In genomic region chr14:79483989-79484388, GRCh38 we compare ENCODE assay signal across 17 cellular contexts.
DNase-seq lines count a peak whose midpoint lies in the region; ATAC-seq, FAIRE-seq and TF ChIP-seq lines count a peak whose summit lies in the region.
"Had no signal": no experiment of that assay in that cellular context is flagged by ENCODE, and none has a peak within 500 bp of the region (broad histone marks: within the 10 kb centered on the region; RNA-seq: fewer than 3 reads in every experiment).

No MANE protein-coding gene starts in this region.

- H3K27ac ChIP-seq in H9 (ENCODE audit: insufficient read length, low read depth, low read length) (peak overlapping the region; percentile 38), PC-3 (ENCODE audit: low read length) (peak overlapping the region; percentile 68), H1 (ENCODE audit: low read depth, low read length) (no peak overlapping the region), mesodermal cell (ENCODE audit: low read depth, low read length, severe bottlenecking) (peak overlapping the region; percentile 75), MM.1S (ENCODE audit: low read length) (no peak overlapping the region)

- no peaks in the 10 kb centered on the region for H3K79me1 ChIP-seq in H9 (ENCODE audit: insufficient read depth, low read depth, low read length, poor library complexity, severe bottlenecking)
- no peaks in the 10 kb centered on the region for H3K79me1 ChIP-seq in H1 (ENCODE audit: low read depth, low read length)

- H3K23ac ChIP-seq in H9 (ENCODE audit: insufficient read length, low read depth, low read length) (no peak overlapping the region), H1 (ENCODE audit: insufficient read length) (no peak overlapping the region)

- H3K4me3 Mint-ChIP-seq in H9, result no peak overlapping the region

- TF ChIP-seq RAD21 in H1 (IDR thresholded peaks at IDR 0.05 in 1 of 2, conservative IDR thresholded peaks at IDR 0.05 in 1 of 2; ENCODE audit: low read depth in 2 of 2, low read length in 2 of 2), result no peak

- H3K79me2 ChIP-seq in H9 (ENCODE audit: insufficient read depth, low read length), result no peaks in the 10 kb centered on the region
- no peaks in the 10 kb centered on the region for H3K79me2 ChIP-seq in PC-3 (ENCODE audit: low read length)
- no peaks in the 10 kb centered on the region for H3K79me2 ChIP-seq in H1 (ENCODE audit: control insufficient read depth in 1 of 2, insufficient read depth in 2 of 2, low read length in 2 of 2)
- no peaks in the 10 kb centered on the region for H3K79me2 ChIP-seq in MM.1S (ENCODE audit: low read length)

- H3F3A ChIP-seq in PC-3 (ENCODE audit: low read length, unreplicated experiment), result no peaks in the 10 kb centered on the region
- no peaks in the 10 kb centered on the region for H3F3A ChIP-seq in MM.1S (ENCODE audit: insufficient read depth, low read length)

- TF ChIP-seq EP300 in H1 (IDR thresholded peaks at IDR 0.05; ENCODE audit: borderline replicate concordance in 1 of 2, low read depth in 2 of 2, low read length in 2 of 2), result no peak

- peak; percentile 68 for FAIRE-seq in H1 (lab: Jason Lieb, UNC)
- FAIRE-seq: GM12891, GM18507 had no signal

- H3K23me2 ChIP-seq in H9 (ENCODE audit: insufficient read length, low read depth, low read length, poor library complexity, severe bottlenecking) (no peaks in the 10 kb centered on the region), H1 (ENCODE audit: low read depth, low read length) (peaks cover 4% of the 10 kb centered on the region; the same call in 1 of the 2 replicates)

- ATAC-seq in PC-3, result no peak

- TF ChIP-seq CTCF in H9 (conservative IDR thresholded peaks at IDR 0.05) (no peak), PC-3 (conservative IDR thresholded peaks at IDR 0.05; ENCODE audit: low read depth, low read length) (no peak), H1 (IDR thresholded peaks at IDR 0.05; ENCODE audit: control extremely low read depth in 1 of 3, insufficient read depth in 1 of 3, low read depth in 1 of 3, low read length in 3 of 3) (no peak), MM.1S (IDR thresholded peaks at IDR 0.05; ENCODE audit: low read length) (no peak)

- H3K4me3 ChIP-seq in PC-3 (ENCODE audit: low read length) (no peak overlapping the region), H1 (ENCODE audit: extremely low read depth in 1 of 4, insufficient read depth in 2 of 4, low read depth in 3 of 4, low read length in 4 of 4) (no peak overlapping the region), mesodermal cell (ENCODE audit: extremely low read depth, insufficient read depth, low read length, poor library complexity, severe bottlenecking) (no peak overlapping the region), MM.1S (ENCODE audit: low read length) (no peak overlapping the region)

- H3K9ac ChIP-seq in H9 (ENCODE audit: extremely low read depth, insufficient read length, low read length), result no peak overlapping the region
- peak overlapping the region; percentile 9; the same call in 1 of the 2 replicates for H3K9ac ChIP-seq in PC-3 (ENCODE audit: low read length)
- no peak overlapping the region for H3K9ac ChIP-seq in H1 (replicated peaks in 1 of 4; ENCODE audit: extremely low read depth in 1 of 4, low read depth in 3 of 4, low read length in 3 of 4)
- H3K9ac ChIP-seq in MM.1S (ENCODE audit: low read length), result no peak overlapping the region

- H3K4me1 Mint-ChIP-seq in H9, result peaks cover 15 to 20% of the 10 kb centered on the region in 2 experiments

- WGBS in H9 (ENCODE audit: extremely low coverage, insufficient read length, low lambda C conversion rate), result no CpG with 5 or more reads among the region's 5 CpGs
- WGBS in H1 (ENCODE audit: extremely low coverage in 1 of 2, insufficient coverage in 1 of 2, insufficient read length in 1 of 2, insufficient replicate concordance in 2 of 2, low coverage in 1 of 2, low lambda C conversion rate in 2 of 2, missing lambda C conversion rate in 1 of 2), 2 experiments, result 71% methylated on average over 5 of the region's 5 CpGs; no CpG with 5 or more reads in 1 of the 2 experiments
- WGBS in mesodermal cell (ENCODE audit: insufficient coverage in 2 of 2), 2 experiments, result 45 to 78% methylated on average over 2 to 3 of the region's 5 CpGs

- H3K4me2 ChIP-seq in H9 (ENCODE audit: insufficient read depth, insufficient read length, low read length) (no peak overlapping the region), PC-3 (ENCODE audit: low read length) (no peak overlapping the region), H1 (ENCODE audit: insufficient read depth in 1 of 2, low read depth in 2 of 2, low read length in 2 of 2) (peak overlapping the region in 1 of 2 experiments; percentile 45; a peak in 1 of 4 replicates), MM.1S (ENCODE audit: low read depth, low read length) (no peak overlapping the region)

- H3K18ac ChIP-seq in H9 (ENCODE audit: insufficient read length, low read depth, low read length) (no peak overlapping the region), H1 (ENCODE audit: extremely low read depth, low read length) (peak overlapping the region; percentile 24; the same call in 1 of the 2 replicates)

- POLR2A ChIA-PET in PC-3 (lab: Charles Lee; ENCODE audit: unreplicated experiment) (no interaction called here), H1 (lab: Charles Lee; ENCODE audit: partially characterized antibody) (interaction anchor here (1.2 kb wide), 1 partner anchor 21 kb away, joined by 3 read pairs; no protein-coding TSS in a partner anchor)

- H4K5ac ChIP-seq in H9 (ENCODE audit: insufficient read length, low read depth, low read length) (no peak overlapping the region), H1 (ENCODE audit: insufficient read length, low read depth, low read length) (no peak overlapping the region)

- H3K27me3 ChIP-seq in H9 (ENCODE audit: insufficient read depth, low read length) (no peaks in the 10 kb centered on the region), PC-3 (ENCODE audit: low read length) (no peaks in the 10 kb centered on the region), H1 (replicated peaks in 1 of 4; ENCODE audit: control insufficient read depth in 3 of 4, extremely low read depth in 1 of 4, insufficient read depth in 3 of 4, low read length in 3 of 4) (peaks cover 0 to 1% (median 0%) of the 10 kb centered on the region in 4 experiments; a peak in 1 of 7 replicates), MM.1S (replicated peaks; ENCODE audit: insufficient read depth, low read length) (no peaks in the 10 kb centered on the region)

- H3K36me3 Mint-ChIP-seq in H9 (ENCODE audit: insufficient read depth in 1 of 3, low read depth in 3 of 3), result peaks cover 0 to 4% (median 0%) of the 10 kb centered on the region in 3 experiments; a peak in 1 of 7 replicates

- H3K27ac Mint-ChIP-seq in H9, result peak overlapping the region in 2 of 3 experiments; percentile 67 to 76; a peak in 4 of 7 replicates

- H3K56ac ChIP-seq in H9 (ENCODE audit: insufficient read length, low read depth, low read length) (no peak overlapping the region), H1 (replicated peaks; ENCODE audit: insufficient read length, low read depth, low read length) (no peak overlapping the region)

- H4K20me1 ChIP-seq in H9 (ENCODE audit: control insufficient read depth, insufficient read depth, insufficient read length) (no peaks in the 10 kb centered on the region), PC-3 (ENCODE audit: low read length) (no peaks in the 10 kb centered on the region), H1 (replicated peaks in 1 of 2; ENCODE audit: control insufficient read depth in 1 of 2, insufficient read depth in 2 of 2, low read length in 2 of 2) (no peaks in the 10 kb centered on the region), MM.1S (ENCODE audit: insufficient read depth, low read length) (no peaks in the 10 kb centered on the region)

- intact Hi-C loops in PC-3 (cut with micrococcal nuclease), result no loop called here

- H3K14ac ChIP-seq in H9 (ENCODE audit: insufficient read depth, low read length) (no peak overlapping the region), H1 (ENCODE audit: insufficient read length) (no peak overlapping the region)

- H2BK15ac ChIP-seq in H9 (ENCODE audit: low read depth, low read length) (no peak overlapping the region), H1 (ENCODE audit: low read length) (no peak overlapping the region)

- no peak overlapping the region for H4K8ac ChIP-seq in H9 (replicated peaks; ENCODE audit: insufficient read length, low read depth, low read length)
- H4K8ac ChIP-seq in H1 (ENCODE audit: extremely low read depth, insufficient read depth, low read length), result no peak overlapping the region

- H2BK120ac ChIP-seq in H9 (ENCODE audit: low read depth, low read length, poor library complexity, severe bottlenecking) (no peak overlapping the region), H1 (replicated peaks; ENCODE audit: low read depth, low read length) (no peak overlapping the region)

- H3K4me1 ChIP-seq in H9 (ENCODE audit: insufficient read depth, low read length) (peaks cover 7% of the 10 kb centered on the region; the same call in 1 of the 2 replicates), PC-3 (ENCODE audit: insufficient read depth, low read length) (peaks cover 16% of the 10 kb centered on the region), H1 (replicated peaks in 1 of 4; ENCODE audit: control insufficient read depth in 3 of 4, insufficient read depth in 4 of 4, low read length in 3 of 4) (peaks cover 0 to 9% (median 2%) of the 10 kb centered on the region in 4 experiments; a peak in 5 of 7 replicates), mesodermal cell (ENCODE audit: control insufficient read depth, insufficient read depth, low read length, poor library complexity, severe bottlenecking) (peaks cover 17% of the 10 kb centered on the region), MM.1S (ENCODE audit: low read length) (no peaks in the 10 kb centered on the region)

- H2AFZ ChIP-seq in H9 (ENCODE audit: low read length) (no peak overlapping the region), PC-3 (ENCODE audit: low read length) (no peak overlapping the region), H1 (ENCODE audit: low read length) (no peak overlapping the region), MM.1S (ENCODE audit: low read length) (no peak overlapping the region)

- H3K4ac ChIP-seq in H9 (ENCODE audit: low read depth, low read length), result no peak overlapping the region
- H3K4ac ChIP-seq in H1 (replicated peaks; ENCODE audit: insufficient read length, low read depth, low read length), result no peak overlapping the region

- H3K9me3 ChIP-seq in H9 (ENCODE audit: control insufficient read depth, low read depth, low read length) (no peaks in the 10 kb centered on the region), PC-3 (ENCODE audit: low read length) (no peaks in the 10 kb centered on the region), H1 (ENCODE audit: insufficient read depth in 2 of 2, low read depth in 1 of 2, low read length in 1 of 2) (no peaks in the 10 kb centered on the region), mesodermal cell (ENCODE audit: control insufficient read depth, low read length) (no peaks in the 10 kb centered on the region), MM.1S (replicated peaks; ENCODE audit: insufficient read depth, low read length) (no peaks in the 10 kb centered on the region)

- DNase-seq in H9 (peak; percentile 43), PC-3 (no peak), H1 (ENCODE audit: low read depth in 1 of 2, low spot score in 2 of 2) (peak in 1 of 2 experiments; percentile 19), anterior cingulate cortex (lab: John Stamatoyannopoulos, UW) (no peak), MM.1S (no peak), iPS-NIHi11 (ENCODE audit: low spot score) (no peak)
- DNase-seq in stimulated activated CD4-positive, alpha-beta T cell treated with anti-CD3 and anti-CD28 coated beads, Interleukin-4, amount 100 ng/mL, for 1 hour, result no peak
- DNase-seq: GF-D8, GOT3, MV-4-11, NCI-H1417 treated with DMSO at 0.1 percent for 48 hours, NCI-H1930, NCI-H526 treated with DMSO at 0.1 percent for 48 hours, RPMI8226 had no signal

- H2AK5ac ChIP-seq in H9 (ENCODE audit: insufficient read length, low read length) (no peak overlapping the region), H1 (ENCODE audit: low read depth, low read length) (peak overlapping the region; percentile 95)

- H4K91ac ChIP-seq in H9 (ENCODE audit: insufficient read length, low read depth, low read length) (no peak overlapping the region), H1 (replicated peaks; ENCODE audit: insufficient read length, low read length) (no peak overlapping the region)

- CTCF ChIA-PET in PC-3 (lab: Charles Lee), result no interaction called here
- CTCF ChIA-PET in H1 (lab: Charles Lee; ENCODE audit: partially characterized antibody), result interaction anchor here (0.9 to 1.1 kb wide), 2 partner anchors 10 to 11 kb away, joined by 3 to 4 read pairs; no protein-coding TSS in a partner anchor

- H2BK12ac ChIP-seq in H9 (ENCODE audit: insufficient read length, low read depth, low read length), result no peak overlapping the region
- H2BK12ac ChIP-seq in H1 (ENCODE audit: low read depth, low read length), result peak overlapping the region; percentile 99; the same call in 1 of the 2 replicates

- H3K36me3 ChIP-seq in PC-3 (ENCODE audit: low read depth, low read length) (no peaks in the 10 kb centered on the region), H1 (ENCODE audit: control insufficient read depth in 2 of 4, insufficient read depth in 4 of 4, low read length in 3 of 4) (no peaks in the 10 kb centered on the region), mesodermal cell (ENCODE audit: control insufficient read depth, insufficient read depth, low read length) (no peaks in the 10 kb centered on the region), MM.1S (replicated peaks; ENCODE audit: insufficient read depth, low read length) (no peaks in the 10 kb centered on the region)

- H3T11ph ChIP-seq in H9 (ENCODE audit: low read length), result no peak overlapping the region

- H3K9me3 Mint-ChIP-seq in H9, result peaks cover 0 to 2% of the 10 kb centered on the region in 2 experiments; a peak in 2 of 5 replicates

- no peaks in the 10 kb centered on the region for H3K27me3 Mint-ChIP-seq in H9 (ENCODE audit: low read depth)

- no TSS peak for BruUV-seq in PC-3 (replicated peaks; lab: Mats Ljungman, UMichigan)

- H2BK20ac ChIP-seq in H9 (ENCODE audit: low read depth, low read length, poor library complexity, severe bottlenecking), result no peak overlapping the region
- peak overlapping the region; percentile 82; the same call in 1 of the 2 replicates for H2BK20ac ChIP-seq in H1 (ENCODE audit: low read length)

- H3K9me2 ChIP-seq in PC-3 (replicated peaks; ENCODE audit: low read length) (no peaks in the 10 kb centered on the region), MM.1S (replicated peaks; ENCODE audit: insufficient read depth, low read length) (no peaks in the 10 kb centered on the region)

- H2BK5ac ChIP-seq in H9 (ENCODE audit: insufficient read length, low read length) (no peak overlapping the region), H1 (ENCODE audit: low read depth, low read length) (peak overlapping the region; percentile 68)

- TF ChIP-seq POLR2A in H1 (IDR thresholded peaks at IDR 0.05; ENCODE audit: control extremely low read depth in 1 of 2, low read depth in 2 of 2, low read length in 2 of 2), result no peak

Comparison
In these comparisons a context has a peak if more than half of its experiments do, and no peak if none do; other contexts are left out.
1. H3K27ac ChIP-seq: peak in H9 (single experiment), PC-3 (single experiment) and mesodermal cell (single experiment); none in H1 (single experiment) and MM.1S (single experiment).